Comparison of ENCODE assay signal across 17 cellular contexts in genomic region chr6:119071576-119071975, GRCh38. TPM values are rescaled to one million over a fixed set of nuclear protein-coding genes. Genes with fewer than 3 reads are reported as not detected.
DNase-seq lines count a peak whose midpoint lies in the region; ATAC-seq and TF ChIP-seq lines count a peak whose summit lies in the region.
"Had no signal": no experiment of that assay in that cellular context is flagged by ENCODE, and none has a peak within 500 bp of the region (broad histone marks: within the 10 kb centered on the region; RNA-seq: fewer than 3 reads in every experiment).

No MANE protein-coding gene starts in this region.

- WGBS in endodermal cell (ENCODE audit: insufficient coverage in 1 of 2, insufficient read length in 1 of 2), 2 experiments = 100% methylated on average over 2 of the region's 2 CpGs; no CpG with 5 or more reads in 1 of the 2 experiments
- WGBS in right lobe of liver (ENCODE audit: insufficient coverage, low coverage, low lambda C conversion rate, missing lambda C conversion rate) = 38% methylated on average over 1 of the region's 2 CpGs
- WGBS in adrenal gland, 4 donors = 91 to 100% (median 99%) methylated on average over 2 of the region's 2 CpGs

- TF ChIP-seq POLR2A in right lobe of liver (IDR thresholded peaks at IDR 0.05) = no peak
- TF ChIP-seq POLR2A in adrenal gland (IDR thresholded peaks at IDR 0.05) = no peak

- H3K27ac Mint-ChIP-seq in endodermal cell = no peak overlapping the region
- H3K27ac Mint-ChIP-seq: GM23338, H9 had no signal

- intact Hi-C loops in right lobe of liver (cut with DNase I) = no loop called here
- intact Hi-C loops in left ventricle myocardium inferior (cut with micrococcal nuclease) = no loop called here
- intact Hi-C loops in adrenal gland (cut with DNase I) = no loop called here

- no peaks in the 10 kb centered on the region for H3K9me3 ChIP-seq in endodermal cell (ENCODE audit: control insufficient read depth, low read length)
- no peaks in the 10 kb centered on the region for H3K9me3 ChIP-seq in right lobe of liver
- no peaks in the 10 kb centered on the region for H3K9me3 ChIP-seq in left ventricle myocardium inferior (replicated peaks)
- H3K9me3 ChIP-seq in adrenal gland (replicated peaks in 1 of 3) = no peaks in the 10 kb centered on the region

- ATAC-seq in left lobe of liver = peak; percentile 98
- peak; percentile 95 to 100 (median 98) for ATAC-seq in right lobe of liver
- ATAC-seq in GM18498 (IDR thresholded peaks at IDR 0.05; ENCODE audit: unreplicated experiment) = no peak
- ATAC-seq: GM23338, HCT116 had no signal

- H3K27me3 ChIP-seq in endodermal cell (ENCODE audit: control insufficient read depth, insufficient read depth, low read length, poor library complexity, severe bottlenecking) = no peaks in the 10 kb centered on the region
- H3K27me3 ChIP-seq in right lobe of liver = no peaks in the 10 kb centered on the region
- no peaks in the 10 kb centered on the region for H3K27me3 ChIP-seq in left ventricle myocardium inferior (ENCODE audit: low read depth)
- no peaks in the 10 kb centered on the region for H3K27me3 ChIP-seq in adrenal gland

- H3K27ac ChIP-seq in endodermal cell (ENCODE audit: low read depth, low read length) = no peak overlapping the region
- peak overlapping the region in 1 of 3 donors; percentile 50 for H3K27ac ChIP-seq in right lobe of liver
- no peak overlapping the region for H3K27ac ChIP-seq in left ventricle myocardium inferior (replicated peaks)
- H3K27ac ChIP-seq in adrenal gland = no peak overlapping the region

- no peaks in the 10 kb centered on the region for H3K27me3 Mint-ChIP-seq in endodermal cell (ENCODE audit: insufficient read depth)
- H3K27me3 Mint-ChIP-seq: CD4-positive, alpha-beta memory T cell had no signal

- H3K9ac ChIP-seq in endodermal cell (ENCODE audit: extremely low read depth, low read length, poor library complexity, severe bottlenecking) = no peak overlapping the region

- H3K4me3 Mint-ChIP-seq in endodermal cell = no peak overlapping the region
- H3K4me3 Mint-ChIP-seq: CD4-positive, alpha-beta memory T cell; GM23338; H9 had no signal

- H3K36me3 ChIP-seq in endodermal cell (ENCODE audit: control insufficient read depth, insufficient read depth, low read length) (peaks cover 36% of the 10 kb centered on the region), right lobe of liver (no peaks in the 10 kb centered on the region), left ventricle myocardium inferior (no peaks in the 10 kb centered on the region), adrenal gland (replicated peaks in 1 of 2) (no peaks in the 10 kb centered on the region)

- H3K36me3 Mint-ChIP-seq in endodermal cell (ENCODE audit: low read depth) = peaks cover 10% of the 10 kb centered on the region
- H3K36me3 Mint-ChIP-seq: CD4-positive, alpha-beta memory T cell had no signal

- DNase-seq in endodermal cell (no peak), left lobe of liver (ENCODE audit: low spot score) (peak; percentile 71), right lobe of liver (peak; percentile 25 to 80 (median 53)), left ventricle myocardium inferior (no peak), NCI-H1092 (lab: John Stamatoyannopoulos, UW) (no peak), adrenal gland (no peak)
- DNase-seq: C1 segment of cervical spinal cord; Calu3; CD4-positive, alpha-beta memory T cell; COR-L47; DMS153; DND-41; H9 had no signal

- H3K4me3 ChIP-seq in endodermal cell (ENCODE audit: low read length) = peak overlapping the region; percentile 52
- H3K4me3 ChIP-seq in right lobe of liver = no peak overlapping the region
- H3K4me3 ChIP-seq in left ventricle myocardium inferior = no peak overlapping the region
- no peak overlapping the region for H3K4me3 ChIP-seq in adrenal gland
- H3K4me3 ChIP-seq: GM23338 had no signal

- TF ChIP-seq CTCF in endodermal cell (conservative IDR thresholded peaks at IDR 0.05) = no peak
- TF ChIP-seq CTCF in right lobe of liver (IDR thresholded peaks at IDR 0.05) = no peak
- no peak for TF ChIP-seq CTCF in left ventricle myocardium inferior (IDR thresholded peaks at IDR 0.05; ENCODE audit: borderline replicate concordance)
- TF ChIP-seq CTCF in adrenal gland (IDR thresholded peaks at IDR 0.05) = no peak

- peaks cover 52% of the 10 kb centered on the region for H3K4me1 Mint-ChIP-seq in endodermal cell

- H3K9me3 Mint-ChIP-seq in endodermal cell = no peaks in the 10 kb centered on the region
- H3K9me3 Mint-ChIP-seq: CD4-positive, alpha-beta memory T cell; GM23338; H9 had no signal

- peaks cover 5% of the 10 kb centered on the region for H3K4me1 ChIP-seq in endodermal cell (ENCODE audit: control insufficient read depth, insufficient read depth, low read length)
- peaks cover 0 to 4% (median 0%) of the 10 kb centered on the region in 4 donors for H3K4me1 ChIP-seq in right lobe of liver
- no peaks in the 10 kb centered on the region for H3K4me1 ChIP-seq in left ventricle myocardium inferior
- H3K4me1 ChIP-seq in adrenal gland (replicated peaks in 1 of 2) = no peaks in the 10 kb centered on the region

RNA-seq across cellular contexts. Expression of gene FAM184A, which starts 6.9 kb away (rescaled TPM):
- total RNA-seq in endodermal cell (100 to 1,000 TPM; 205 to 216 TPM), left lobe of liver (3.8 TPM), right lobe of liver (1 to 10 TPM; 2.5 to 5.0 (median 3.2) TPM), left ventricle myocardium inferior (0.93 TPM), adrenal gland (1 to 10 TPM in 7 of 8 donors, under 1 TPM in 1; 0.91 to 3.0 (median 2.0) TPM)
- 64.9 TPM for polyA plus RNA-seq in endodermal cell (2013, experiment 1 of 2)
- 72.0 TPM for polyA plus RNA-seq in endodermal cell (2013, experiment 2 of 2)
- polyA plus RNA-seq in adrenal gland = 1 to 10 TPM; 2.9 to 5.2 (median 3.1) TPM
- polyA plus RNA-seq: BJ had no signal

Comparison
In these comparisons a context has a peak if more than half of its experiments do, and no peak if none do; other contexts are left out.
1. DNase-seq: peak in left lobe of liver (single experiment) and right lobe of liver (3 of 3); none in endodermal cell (single experiment), left ventricle myocardium inferior (single experiment), NCI-H1092 (single experiment) and adrenal gland (0 of 7).
2. RNA of gene FAM184A, which starts 6.9 kb away (total RNA-seq): 205 to 216 TPM in endodermal cell; 3.8 TPM in left lobe of liver (single experiment), 2.5 to 5.0 TPM in right lobe of liver, 0.91 to 3.0 TPM in adrenal gland and 0.93 TPM in left ventricle myocardium inferior (single experiment); every median in the first group is over 10 times any median in the second.